1 cellular context compared by ENCODE assay signal in the genomic region with DNA sequence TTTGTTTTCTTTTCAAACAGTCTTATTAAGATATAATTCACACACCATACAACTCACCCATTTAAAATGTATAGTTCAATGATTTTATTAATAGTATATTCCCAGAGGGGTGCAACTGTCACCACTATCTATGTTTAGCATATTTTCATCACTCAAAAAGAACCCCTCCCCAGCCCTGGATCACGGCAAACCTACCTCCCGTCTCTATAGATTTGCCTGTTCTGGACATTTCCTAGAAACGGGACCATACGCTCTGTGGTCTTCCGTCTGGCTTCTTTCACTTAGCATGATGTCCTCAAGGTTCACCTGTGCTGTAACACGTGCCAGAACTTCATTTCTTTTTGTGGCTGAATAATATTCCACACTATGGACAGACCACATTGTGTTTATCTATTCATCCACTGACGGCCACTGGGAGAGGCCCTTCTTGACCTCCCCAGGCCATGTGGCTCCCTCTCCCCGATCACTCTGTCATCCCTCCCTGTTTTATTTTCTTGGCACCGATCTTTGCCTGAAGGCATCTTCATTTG.
TF ChIP-seq lines count a peak whose summit lies in the region.

No MANE protein-coding gene starts in this region.

TF ChIP-seq in WTC11, 78 proteins besides CTCF, POLR2A, EP300 and RAD21 (continued from another document):
- TF ChIP-seq ZNF532 (CRISPR knock-in tag; IDR thresholded peaks at IDR 0.05; ENCODE audit: borderline replicate concordance): no peak
- no peak for TF ChIP-seq ZNF138 (CRISPR knock-in tag; conservative IDR thresholded peaks at IDR 0.05)
- TF ChIP-seq ATF2 (CRISPR knock-in tag; IDR thresholded peaks at IDR 0.05; ENCODE audit: borderline replicate concordance, low read depth): no peak
- TF ChIP-seq, protein P1, sequence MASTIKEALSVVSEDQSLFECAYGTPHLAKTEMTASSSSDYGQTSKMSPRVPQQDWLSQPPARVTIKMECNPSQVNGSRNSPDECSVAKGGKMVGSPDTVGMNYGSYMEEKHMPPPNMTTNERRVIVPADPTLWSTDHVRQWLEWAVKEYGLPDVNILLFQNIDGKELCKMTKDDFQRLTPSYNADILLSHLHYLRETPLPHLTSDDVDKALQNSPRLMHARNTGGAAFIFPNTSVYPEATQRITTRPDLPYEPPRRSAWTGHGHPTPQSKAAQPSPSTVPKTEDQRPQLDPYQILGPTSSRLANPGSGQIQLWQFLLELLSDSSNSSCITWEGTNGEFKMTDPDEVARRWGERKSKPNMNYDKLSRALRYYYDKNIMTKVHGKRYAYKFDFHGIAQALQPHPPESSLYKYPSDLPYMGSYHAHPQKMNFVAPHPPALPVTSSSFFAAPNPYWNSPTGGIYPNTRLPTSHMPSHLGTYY (CRISPR knock-in tag; IDR thresholded peaks at IDR 0.05): no peak
- TF ChIP-seq MYBL2 (CRISPR knock-in tag; IDR thresholded peaks at IDR 0.05): no peak
- TF ChIP-seq, protein P2, sequence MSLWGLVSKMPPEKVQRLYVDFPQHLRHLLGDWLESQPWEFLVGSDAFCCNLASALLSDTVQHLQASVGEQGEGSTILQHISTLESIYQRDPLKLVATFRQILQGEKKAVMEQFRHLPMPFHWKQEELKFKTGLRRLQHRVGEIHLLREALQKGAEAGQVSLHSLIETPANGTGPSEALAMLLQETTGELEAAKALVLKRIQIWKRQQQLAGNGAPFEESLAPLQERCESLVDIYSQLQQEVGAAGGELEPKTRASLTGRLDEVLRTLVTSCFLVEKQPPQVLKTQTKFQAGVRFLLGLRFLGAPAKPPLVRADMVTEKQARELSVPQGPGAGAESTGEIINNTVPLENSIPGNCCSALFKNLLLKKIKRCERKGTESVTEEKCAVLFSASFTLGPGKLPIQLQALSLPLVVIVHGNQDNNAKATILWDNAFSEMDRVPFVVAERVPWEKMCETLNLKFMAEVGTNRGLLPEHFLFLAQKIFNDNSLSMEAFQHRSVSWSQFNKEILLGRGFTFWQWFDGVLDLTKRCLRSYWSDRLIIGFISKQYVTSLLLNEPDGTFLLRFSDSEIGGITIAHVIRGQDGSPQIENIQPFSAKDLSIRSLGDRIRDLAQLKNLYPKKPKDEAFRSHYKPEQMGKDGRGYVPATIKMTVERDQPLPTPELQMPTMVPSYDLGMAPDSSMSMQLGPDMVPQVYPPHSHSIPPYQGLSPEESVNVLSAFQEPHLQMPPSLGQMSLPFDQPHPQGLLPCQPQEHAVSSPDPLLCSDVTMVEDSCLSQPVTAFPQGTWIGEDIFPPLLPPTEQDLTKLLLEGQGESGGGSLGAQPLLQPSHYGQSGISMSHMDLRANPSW (CRISPR knock-in tag; conservative IDR thresholded peaks at IDR 0.05; ENCODE audit: low read depth): no peak
- TF ChIP-seq ZNF396 (CRISPR knock-in tag; IDR thresholded peaks at IDR 0.05; ENCODE audit: borderline replicate concordance): no peak
- TF ChIP-seq CREM (CRISPR knock-in tag; IDR thresholded peaks at IDR 0.05): no peak
- TF ChIP-seq CREB1 (CRISPR knock-in tag; IDR thresholded peaks at IDR 0.05): no peak
